In the genomic region with DNA sequence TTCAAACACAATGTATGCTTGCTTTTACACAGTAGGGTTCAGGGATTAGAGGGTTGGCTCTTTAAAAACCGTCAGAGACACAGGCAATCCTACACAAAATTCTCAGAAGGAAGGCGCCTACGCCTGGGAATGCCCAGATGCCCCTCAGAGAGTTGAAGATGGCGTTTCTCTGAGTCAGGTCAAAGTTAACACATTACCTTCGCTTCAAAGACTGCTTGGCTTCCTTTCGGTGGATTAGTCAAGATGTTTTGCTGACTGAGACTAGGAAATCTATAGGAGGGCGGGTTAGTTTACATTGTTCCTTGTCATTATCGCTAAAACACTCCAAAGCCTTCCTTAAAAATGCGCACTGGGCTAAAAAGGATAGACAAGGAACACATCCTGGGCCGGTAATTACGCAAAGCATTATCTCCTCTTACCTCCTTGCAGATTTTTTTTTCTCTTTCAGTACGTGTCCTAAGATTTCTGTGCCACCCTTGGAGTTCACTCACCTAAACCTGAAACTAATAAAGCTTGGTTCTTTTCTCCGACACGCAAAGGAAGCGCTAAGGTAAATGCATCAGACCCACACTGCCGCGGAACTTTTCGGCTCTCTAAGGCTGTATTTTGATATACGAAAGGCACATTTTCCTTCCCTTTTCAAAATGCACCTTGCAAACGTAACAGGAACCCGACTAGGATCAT, we compare ENCODE assay signal across 12 cellular contexts. TPM values are rescaled to one million over a fixed set of nuclear protein-coding genes. Genes with fewer than 3 reads are reported as not detected.
A peak's percentile ranks its signal among the peaks of the same experiment; 100 is the strongest.
DNase-seq lines count a peak whose midpoint lies in the region; ATAC-seq and TF ChIP-seq lines count a peak whose summit lies in the region.
"Had no signal": no experiment of that assay in that cellular context is flagged by ENCODE, and none has a peak within 500 bp of the region (broad histone marks: within the 10 kb centered on the region; RNA-seq: fewer than 3 reads in every experiment).

No MANE protein-coding gene starts in this region.

- H3K4me3 Mint-ChIP-seq in neural crest cell = peak overlapping the region; percentile 83
- H3K4me3 Mint-ChIP-seq: stimulated activated naive CD8-positive, alpha-beta T cell treated with anti-CD3 and anti-CD28 coated beads, Interleukin-15, Interleukin-2, amounts not matched to agents 100 ng/mL and 50 ng/mL, for 24 hours had no signal

- H3K9me3 Mint-ChIP-seq in neural crest cell = no peaks in the 10 kb centered on the region
- H3K9me3 Mint-ChIP-seq: stimulated activated naive CD8-positive, alpha-beta T cell treated with anti-CD3 and anti-CD28 coated beads, Interleukin-15, Interleukin-2, amounts not matched to agents 100 ng/mL and 50 ng/mL, for 24 hours had no signal

- no peaks in the 10 kb centered on the region for H3K36me3 Mint-ChIP-seq in neural crest cell (ENCODE audit: low read depth)

- TF ChIP-seq CTCF in cardiac muscle cell (IDR thresholded peaks at IDR 0.05; ENCODE audit: low read depth, low read length) (no peak), fibroblast of villous mesenchyme (IDR thresholded peaks at IDR 0.05; ENCODE audit: insufficient read depth, low read depth, low read length) (no peak), neural crest cell (conservative IDR thresholded peaks at IDR 0.05) (no peak), uterus (IDR thresholded peaks at IDR 0.05) (no peak)

- H3K4me3 ChIP-seq in cardiac muscle cell (peak overlapping the region; percentile 34), fibroblast of villous mesenchyme (ENCODE audit: low read depth, low read length) (peak overlapping the region; percentile 57), uterus (peak overlapping the region; percentile 14 to 30)
- H3K4me3 ChIP-seq: SK-N-MC had no signal

- H3K36me3 ChIP-seq in cardiac muscle cell (no peaks in the 10 kb centered on the region), uterus (no peaks in the 10 kb centered on the region)

- DNase-seq in cardiac muscle cell (ENCODE audit: low read depth in 1 of 2, low spot score in 1 of 2) (no peak), cardiac septum (ENCODE audit: low spot score) (no peak), fibroblast of villous mesenchyme (ENCODE audit: low read depth) (no peak), neural crest cell (ENCODE audit: low read depth, low spot score) (no peak), uterus (no peak)
- DNase-seq: cortex of kidney, kidney glomerular epithelial cell had no signal

- no peak for ATAC-seq in GM21825 (IDR thresholded peaks at IDR 0.05; ENCODE audit: unreplicated experiment)
- no peak for ATAC-seq in HG02610 (IDR thresholded peaks at IDR 0.05; ENCODE audit: unreplicated experiment)
- ATAC-seq in HG03460 (IDR thresholded peaks at IDR 0.05; ENCODE audit: unreplicated experiment) = no peak

- H3K4me1 ChIP-seq in cardiac muscle cell (ENCODE audit: low read depth) = peaks cover 5% of the 10 kb centered on the region
- H3K4me1 ChIP-seq in uterus = no peaks in the 10 kb centered on the region

- TF ChIP-seq POLR2A in uterus (IDR thresholded peaks at IDR 0.05) = no peak

- H3K27me3 Mint-ChIP-seq in neural crest cell (ENCODE audit: low read depth) = peaks cover 70% of the 10 kb centered on the region

- no peak overlapping the region for H3K27ac ChIP-seq in cardiac muscle cell
- H3K27ac ChIP-seq in uterus = no peak overlapping the region
- H3K27ac ChIP-seq: SK-N-MC had no signal

- H3K9me3 ChIP-seq in cardiac muscle cell (ENCODE audit: low read depth) (no peaks in the 10 kb centered on the region), uterus (no peaks in the 10 kb centered on the region)

- peaks cover 52% of the 10 kb centered on the region for H3K27me3 ChIP-seq in cardiac muscle cell
- H3K27me3 ChIP-seq in uterus = peaks cover 0 to 20% of the 10 kb centered on the region in 2 donors

- H3K27ac Mint-ChIP-seq in neural crest cell (ENCODE audit: unreplicated experiment) = no peak overlapping the region
- H3K27ac Mint-ChIP-seq: stimulated activated naive CD8-positive, alpha-beta T cell treated with anti-CD3 and anti-CD28 coated beads, Interleukin-15, Interleukin-2, amounts not matched to agents 100 ng/mL and 50 ng/mL, for 24 hours had no signal

- intact Hi-C loops in cardiac septum (cut with DNase I) = no loop called here
- intact Hi-C loops in uterus (cut with DNase I; ENCODE audit: low total_unique reads) = no loop called here

- H3K4me1 Mint-ChIP-seq in neural crest cell = peaks cover 12% of the 10 kb centered on the region

RNA-seq across cellular contexts. Expression of a gene that starts 0.9 kb away (rescaled TPM):
- total RNA-seq in cardiac muscle cell = 12.0 and 13.3 TPM in 2 replicates
- polyA plus RNA-seq in cardiac muscle cell = 8.8 and 14.1 TPM in 2 replicates
- 0.19 TPM for total RNA-seq in cardiac septum
- 0.43 and 0.64 TPM in 2 replicates for total RNA-seq in fibroblast of villous mesenchyme
- total RNA-seq in neural crest cell = not detected in 2 replicates
- 10 to 100 TPM in 1 of 4 donors, under 1 TPM in 2, not detected in 1; under 0.01 to 11.6 (median under 0.01) TPM for total RNA-seq in uterus

RNA-seq across cellular contexts. Expression of a gene that starts 51.6 kb away (rescaled TPM):
- 0.18 TPM in 1 of 2 replicates, not detected in the other for total RNA-seq in cardiac muscle cell
- polyA plus RNA-seq in cardiac muscle cell = 0.70 TPM in 1 of 2 replicates, not detected in the other
- not detected for total RNA-seq in cardiac septum
- total RNA-seq in fibroblast of villous mesenchyme = under 0.01 TPM in 2 replicates
- not detected in 2 replicates for total RNA-seq in neural crest cell
- not detected for total RNA-seq in uterus
